In genomic region chr9:120874861-120875565, GRCh38 we compare ENCODE assay signal across 10 cellular contexts. TPM values are rescaled to one million over a fixed set of nuclear protein-coding genes. Genes with fewer than 3 reads are reported as not detected.
DNase-seq lines count a peak whose midpoint lies in the region; ATAC-seq, FAIRE-seq and TF ChIP-seq lines count a peak whose summit lies in the region.
"Had no signal": no experiment of that assay in that cellular context is flagged by ENCODE, and none has a peak within 500 bp of the region (broad histone marks: within the 10 kb centered on the region; RNA-seq: fewer than 3 reads in every experiment).

No MANE protein-coding gene starts in this region.

- H3K4me2 ChIP-seq in keratinocyte (ENCODE audit: control insufficient read depth, extremely low read depth, insufficient read depth, low read depth, low read length) = peak overlapping the region; percentile 50

- H3K27me3 ChIP-seq in heart right ventricle = no peaks in the 10 kb centered on the region
- no peaks in the 10 kb centered on the region for H3K27me3 ChIP-seq in keratinocyte (ENCODE audit: control insufficient read depth, extremely low read depth, insufficient read depth, low read length)
- no peaks in the 10 kb centered on the region for H3K27me3 ChIP-seq in upper lobe of left lung

- peak overlapping the region in 1 of 10 donors; percentile 82 for H3K4me3 ChIP-seq in heart right ventricle
- H3K4me3 ChIP-seq in keratinocyte (ENCODE audit: control insufficient read depth in 2 of 3, extremely low read depth in 1 of 3, insufficient read depth in 2 of 3, low read depth in 1 of 3, low read length in 3 of 3) = no peak overlapping the region
- H3K4me3 ChIP-seq in upper lobe of left lung = peak overlapping the region in 1 of 4 donors; percentile 96

- no peak overlapping the region for H2AFZ ChIP-seq in keratinocyte (ENCODE audit: control insufficient read depth, low read length)

- no peak for TF ChIP-seq EP300 in upper lobe of left lung (IDR thresholded peaks at IDR 0.05)

- WGBS in heart right ventricle, 2 donors = 83 to 86% methylated on average over 6 of the region's 6 CpGs
- WGBS in upper lobe of left lung, 2 donors = 82 to 87% methylated on average over 6 of the region's 6 CpGs

- H3K9me1 ChIP-seq in keratinocyte (ENCODE audit: control insufficient read depth, extremely low read depth, insufficient read depth, low read length) = no peaks in the 10 kb centered on the region

- FAIRE-seq in keratinocyte (lab: Jason Lieb, UNC) = no peak
- FAIRE-seq: frontal cortex had no signal

- no peak for TF ChIP-seq POLR2A in upper lobe of left lung (IDR thresholded peaks at IDR 0.05)

- dilution Hi-C loops in keratinocyte (cut with MboI; ENCODE audit: extremely low pct_ligation_motif_present, low sequenced_read_pairs) = no loop called here

- intact Hi-C loops in heart right ventricle (cut with DNase I) = loop anchor here in 5 of 10 donors (2.0 to 10.0 kb wide), 5 partner anchors 52 to 200 kb away; partner anchors contain the start of genes CNTRL (in 1 of the 5) and TRAF1 (in 1 of the 5)
- intact Hi-C loops in left ventricle myocardium superior (cut with micrococcal nuclease) = no loop called here

- POLR2A ChIA-PET in activated CD4-positive, alpha-beta memory T cell treated with anti-CD3 and anti-CD28 coated beads, Interleukin-2, amount 10 ng/mL, durations not matched to agents 7 days and 5 days (lab: Charles Lee) = interaction anchor here (0.9 to 18.3 kb wide), 9 partner anchors 15 to 200 kb away, joined by 3 to 864 read pairs (median 8); partner anchors contain the start of genes CNTRL, FBXW2, PSMD5 and TRAF1

- peak overlapping the region; percentile 98 for H3K27ac Mint-ChIP-seq in activated CD4-positive, alpha-beta memory T cell treated with anti-CD3 and anti-CD28 coated beads, Interleukin-2, amount 10 ng/mL, durations not matched to agents 7 days and 5 days

- no peaks in the 10 kb centered on the region for H3K9me3 Mint-ChIP-seq in activated CD4-positive, alpha-beta memory T cell treated with anti-CD3 and anti-CD28 coated beads, Interleukin-2, amount 10 ng/mL, durations not matched to agents 7 days and 5 days

- H3K36me3 ChIP-seq in heart right ventricle = peaks cover 0 to 45% (median 0%) of the 10 kb centered on the region in 9 donors
- peaks cover 1 to 18% of the 10 kb centered on the region in 2 experiments for H3K36me3 ChIP-seq in keratinocyte (ENCODE audit: control insufficient read depth in 2 of 2, extremely low read depth in 1 of 2, insufficient read depth in 2 of 2, low read length in 2 of 2)
- H3K36me3 ChIP-seq in upper lobe of left lung = peaks cover 0 to 10% (median 2%) of the 10 kb centered on the region in 4 donors

- no peak for TF ChIP-seq CTCF in heart right ventricle (IDR thresholded peaks at IDR 0.05)
- TF ChIP-seq CTCF in keratinocyte (optimal IDR thresholded peaks at IDR 0.05 in 1 of 3, IDR thresholded peaks at IDR 0.05 in 1 of 3, conservative IDR thresholded peaks at IDR 0.05 in 1 of 3; ENCODE audit: extremely low read depth in 1 of 3, insufficient read depth in 2 of 3, low read length in 3 of 3) = no peak
- TF ChIP-seq CTCF in upper lobe of left lung (IDR thresholded peaks at IDR 0.05) = no peak

- CTCF ChIA-PET in activated CD4-positive, alpha-beta memory T cell treated with anti-CD3 and anti-CD28 coated beads, Interleukin-2, amount 10 ng/mL, durations not matched to agents 7 days and 5 days (lab: Charles Lee) = interaction anchor here (0.6 to 6.1 kb wide), 5 partner anchors 15 to 56 kb away, joined by 3 to 59 read pairs (median 4); no protein-coding TSS in a partner anchor

- H3K79me2 ChIP-seq in keratinocyte (ENCODE audit: control insufficient read depth, insufficient read depth, low read length) = no peaks in the 10 kb centered on the region

- peak overlapping the region; percentile 94 for H3K4me3 Mint-ChIP-seq in activated CD4-positive, alpha-beta memory T cell treated with anti-CD3 and anti-CD28 coated beads, Interleukin-2, amount 10 ng/mL, durations not matched to agents 7 days and 5 days

- no peak overlapping the region for H3K9ac ChIP-seq in keratinocyte (ENCODE audit: control insufficient read depth, extremely low read depth, insufficient read depth, low read length)

- DNase-seq in heart right ventricle (no peak), left ventricle myocardium superior (no peak), keratinocyte (ENCODE audit: low read depth, low spot score) (no peak), upper lobe of left lung (no peak), inferior parietal cortex (ENCODE audit: extremely low spot score) (no peak)
- no peak for DNase-seq in activated CD4-positive, alpha-beta memory T cell treated with anti-CD3 and anti-CD28 coated beads, Interleukin-2, amount 10 ng/mL, durations not matched to agents 7 days and 5 days
- DNase-seq: stimulated activated CD4-positive, alpha-beta T cell treated with anti-CD3 and anti-CD28 coated beads, Interleukin-2, amount 100 ng/mL, for 24 hours had no signal

- no peaks in the 10 kb centered on the region for H3K27me3 Mint-ChIP-seq in activated CD4-positive, alpha-beta memory T cell treated with anti-CD3 and anti-CD28 coated beads, Interleukin-2, amount 10 ng/mL, durations not matched to agents 7 days and 5 days

- H3K4me1 ChIP-seq in heart right ventricle = peaks cover 0 to 21% (median 9%) of the 10 kb centered on the region in 9 donors
- peaks cover 34% of the 10 kb centered on the region for H3K4me1 ChIP-seq in keratinocyte (ENCODE audit: control insufficient read depth, extremely low read depth, insufficient read depth, low read length)
- peaks cover 12 to 26% (median 17%) of the 10 kb centered on the region in 4 donors for H3K4me1 ChIP-seq in upper lobe of left lung

- peaks cover 68% of the 10 kb centered on the region for H3K36me3 Mint-ChIP-seq in activated CD4-positive, alpha-beta memory T cell treated with anti-CD3 and anti-CD28 coated beads, Interleukin-2, amount 10 ng/mL, durations not matched to agents 7 days and 5 days (ENCODE audit: low read depth)

- H3K9me3 ChIP-seq in heart right ventricle (no peaks in the 10 kb centered on the region), keratinocyte (ENCODE audit: control insufficient read depth, low read depth, low read length) (no peaks in the 10 kb centered on the region), upper lobe of left lung (no peaks in the 10 kb centered on the region)

- ATAC-seq in heart right ventricle = no peak
- no peak for ATAC-seq in left ventricle myocardium superior
- ATAC-seq in upper lobe of left lung (ENCODE audit: low FRiP score in 2 of 2) = no peak
- ATAC-seq in GM18502 (IDR thresholded peaks at IDR 0.05; ENCODE audit: poor library complexity, unreplicated experiment) = no peak
- no peak for ATAC-seq in HG02973 (IDR thresholded peaks at IDR 0.05; ENCODE audit: unreplicated experiment)

- peaks cover 77% of the 10 kb centered on the region for H3K4me1 Mint-ChIP-seq in activated CD4-positive, alpha-beta memory T cell treated with anti-CD3 and anti-CD28 coated beads, Interleukin-2, amount 10 ng/mL, durations not matched to agents 7 days and 5 days

- H3K27ac ChIP-seq in heart right ventricle (peak overlapping the region in 6 of 10 donors; percentile 91 to 96 (median 94)), keratinocyte (ENCODE audit: control insufficient read depth, insufficient read depth, low read length) (peak overlapping the region; percentile 80), upper lobe of left lung (peak overlapping the region; percentile 87 to 95 (median 92))

- H4K20me1 ChIP-seq in keratinocyte (ENCODE audit: control insufficient read depth, extremely low read depth, insufficient read depth, low read length) = no peaks in the 10 kb centered on the region

RNA-seq across cellular contexts. Expression of gene PHF19, which starts 2.0 kb away (rescaled TPM):
- total RNA-seq in heart right ventricle (10 to 100 TPM in 8 of 10 donors, 1 to 10 TPM in 2; 9.2 to 24.0 (median 13.4) TPM), left ventricle myocardium superior (9.5 TPM), upper lobe of left lung (10 to 100 TPM in 5 of 6 donors, 1 to 10 TPM in 1; 8.0 to 42.4 (median 19.2) TPM)
- polyA plus RNA-seq in heart right ventricle (10 to 100 TPM; 10.2 to 12.5 TPM), keratinocyte (7.3 to 31.4 TPM (median 11.7 TPM) in 3 replicates)
- total RNA-seq in activated CD4-positive, alpha-beta memory T cell treated with anti-CD3 and anti-CD28 coated beads, Interleukin-2, amount 10 ng/mL, durations not matched to agents 7 days and 5 days = 100 to 1,000 TPM; 229 TPM
- polyA plus RNA-seq in keratinocyte (2011; ENCODE audit: low read depth) = 5.5 TPM
- polyA plus RNA-seq in keratinocyte (2011; cell fraction: cytosol; rRNA removed) = 10.0 and 13.5 TPM in 2 replicates
- 8.5 and 9.0 TPM in 2 replicates for polyA plus RNA-seq in keratinocyte (2011; cell fraction: nucleus; rRNA removed)
- 4.6 and 24.5 TPM in 2 replicates for polyA plus RNA-seq in keratinocyte (2012; ENCODE audit: low replicate concordance)
- 7.7 to 63.6 TPM (median 20.9 TPM) in 3 replicates for polyA minus RNA-seq in keratinocyte
- polyA minus RNA-seq in keratinocyte (2011; cell fraction: cytosol; rRNA and poly(A)+ RNA removed) = 18.2 TPM
- 4.7 and 5.7 TPM in 2 replicates for polyA minus RNA-seq in keratinocyte (2011; cell fraction: nucleus; rRNA and poly(A)+ RNA removed)

RNA-seq across cellular contexts. Expression of gene PSMD5, which starts 32.3 kb away (rescaled TPM):
- 10 to 100 TPM in 8 of 10 donors, 1 to 10 TPM in 2; 7.7 to 22.8 (median 15.4) TPM for total RNA-seq in heart right ventricle
- 1 to 10 TPM; 8.0 to 9.4 TPM for polyA plus RNA-seq in heart right ventricle
- 14.0 TPM for total RNA-seq in left ventricle myocardium superior
- 10 to 100 TPM; 51.8 to 64.0 TPM for total RNA-seq in activated CD4-positive, alpha-beta memory T cell treated with anti-CD3 and anti-CD28 coated beads, Interleukin-2, amount 10 ng/mL, durations not matched to agents 7 days and 5 days
- 39.4 to 55.2 TPM (median 41.6 TPM) in 3 replicates for polyA plus RNA-seq in keratinocyte
- polyA plus RNA-seq in keratinocyte (2011; ENCODE audit: low read depth) = 39.4 TPM
- 30.9 and 59.7 TPM in 2 replicates for polyA plus RNA-seq in keratinocyte (2011; cell fraction: cytosol; rRNA removed)
- polyA plus RNA-seq in keratinocyte (2011; cell fraction: nucleus; rRNA removed) = 35.6 and 44.6 TPM in 2 replicates
- polyA plus RNA-seq in keratinocyte (2012; ENCODE audit: low replicate concordance) = 20.5 and 31.8 TPM in 2 replicates
- polyA minus RNA-seq in keratinocyte = 14.5 to 47.0 TPM (median 32.2 TPM) in 3 replicates
- polyA minus RNA-seq in keratinocyte (2011; cell fraction: cytosol; rRNA and poly(A)+ RNA removed) = 74.6 TPM
- polyA minus RNA-seq in keratinocyte (2011; cell fraction: nucleus; rRNA and poly(A)+ RNA removed) = 21.2 and 34.3 TPM in 2 replicates
- 10 to 100 TPM; 11.4 to 56.8 (median 40.1) TPM for total RNA-seq in upper lobe of left lung

RNA-seq across cellular contexts. Expression of gene TRAF1, which starts 51.6 kb away (rescaled TPM):
- total RNA-seq in heart right ventricle = 1 to 10 TPM; 1.1 to 6.7 (median 1.9) TPM
- polyA plus RNA-seq in heart right ventricle = 1 to 10 TPM; 2.2 to 5.7 TPM
- 2.4 TPM for total RNA-seq in left ventricle myocardium superior
- 10 to 100 TPM; 73.6 to 74.3 TPM for total RNA-seq in activated CD4-positive, alpha-beta memory T cell treated with anti-CD3 and anti-CD28 coated beads, Interleukin-2, amount 10 ng/mL, durations not matched to agents 7 days and 5 days
- polyA plus RNA-seq in keratinocyte = 0.71 to 2.5 TPM (median 1.2 TPM) in 3 replicates
- polyA plus RNA-seq in keratinocyte (2011; ENCODE audit: low read depth) = 1.1 TPM
- 0.26 and 0.43 TPM in 2 replicates for polyA plus RNA-seq in keratinocyte (2011; cell fraction: cytosol; rRNA removed)
- polyA plus RNA-seq in keratinocyte (2011; cell fraction: nucleus; rRNA removed) = 9.9 and 11.7 TPM in 2 replicates
- polyA plus RNA-seq in keratinocyte (2012; ENCODE audit: low replicate concordance) = 0.54 and 1.9 TPM in 2 replicates
- 0.43 to 1.2 TPM (median 1.1 TPM) in 3 replicates for polyA minus RNA-seq in keratinocyte
- 0.58 TPM for polyA minus RNA-seq in keratinocyte (2011; cell fraction: cytosol; rRNA and poly(A)+ RNA removed)
- 1.3 and 2.0 TPM in 2 replicates for polyA minus RNA-seq in keratinocyte (2011; cell fraction: nucleus; rRNA and poly(A)+ RNA removed)
- 10 to 100 TPM in 2 of 6 donors, 1 to 10 TPM in 4; 2.9 to 29.3 (median 6.6) TPM for total RNA-seq in upper lobe of left lung

Comparison
In these comparisons a context has a peak if more than half of its experiments do, and no peak if none do; other contexts are left out.
1. RNA of gene PHF19, which starts 2.0 kb away (total RNA-seq): 229 TPM in activated CD4-positive, alpha-beta memory T cell treated with anti-CD3 and anti-CD28 coated beads, Interleukin-2, amount 10 ng/mL, durations not matched to agents 7 days and 5 days; 8.0 to 42.4 TPM in upper lobe of left lung, 9.2 to 24.0 TPM in heart right ventricle and 9.5 TPM in left ventricle myocardium superior (single experiment); every median in the first group is over 4 times any median in the second.
2. Peak in every context shown above with its lines, with median percentiles within 50 percentile points of each other: H3K27ac ChIP-seq.